Comparison of ENCODE assay signal across 28 cellular contexts in genomic region chr3:62566022-62566557, GRCh38.
A peak's percentile ranks its signal among the peaks of the same experiment; 100 is the strongest.
DNase-seq lines count a peak whose midpoint lies in the region; ATAC-seq and TF ChIP-seq lines count a peak whose summit lies in the region.
"Had no signal": no experiment of that assay in that cellular context is flagged by ENCODE, and none has a peak within 500 bp of the region (broad histone marks: within the 10 kb centered on the region; RNA-seq: fewer than 3 reads in every experiment).

No MANE protein-coding gene starts in this region.

- H3K4me1 ChIP-seq in esophagus squamous epithelium: peaks cover 0 to 9% (median 0%) of the 10 kb centered on the region in 3 donors
- H3K4me1 ChIP-seq in sigmoid colon: no peaks in the 10 kb centered on the region

- ATAC-seq in GM19324 (IDR thresholded peaks at IDR 0.05; ENCODE audit: low FRiP score, unreplicated experiment) (peak; percentile 85), GM21360 (IDR thresholded peaks at IDR 0.05; ENCODE audit: unreplicated experiment) (peak; percentile 72), HG03442 (IDR thresholded peaks at IDR 0.05; ENCODE audit: unreplicated experiment) (peak; percentile 61)
- ATAC-seq: CD8-positive, alpha-beta T cell had no signal

- H3K36me3 ChIP-seq in esophagus squamous epithelium (no peaks in the 10 kb centered on the region), sigmoid colon (no peaks in the 10 kb centered on the region)
- H3K36me3 ChIP-seq: SJSA1 had no signal

- WGBS in esophagus squamous epithelium, 2 donors: 74 to 75% methylated on average over 6 of the region's 6 CpGs
- 60 to 65% methylated on average over 6 of the region's 6 CpGs for WGBS in sigmoid colon, 2 donors

- intact Hi-C loops in esophagus squamous epithelium (cut with DNase I): no loop called here
- intact Hi-C loops in sigmoid colon (cut with DNase I): no loop called here

- TF ChIP-seq CTCF in esophagus squamous epithelium (IDR thresholded peaks at IDR 0.05) (no peak), sigmoid colon (IDR thresholded peaks at IDR 0.05) (no peak)

- TF ChIP-seq EP300 in sigmoid colon (IDR thresholded peaks at IDR 0.05): no peak

- peak; percentile 53 for DNase-seq in RPMI7951 (ENCODE audit: low read depth)
- no peak for DNase-seq in esophagus squamous epithelium (lab: John Stamatoyannopoulos, UW)
- DNase-seq in activated CD4-positive, alpha-beta T cell treated with anti-CD3 and anti-CD28 coated beads, Interleukin-2, amount 50 U/mL, for 1 hour: no peak
- no peak for DNase-seq in AG08395 (ENCODE audit: low spot score)
- DNase-seq in sigmoid colon: no peak
- DNase-seq: CD8-positive, alpha-beta T cell; DMS 273 treated with DMSO at 0.1 percent for 48 hours; DMS79; EL; GDM1; IMR-90; KG1; NCI-H1092 treated with DMSO at 0.1 percent for 48 hours; NCI-H1436; NCI-H187 treated with DMSO at 0.1 percent for 48 hours; NCI-H2171 treated with DMSO at 0.1 percent for 48 hours; NCI-H446; NCI-H524 treated with DMSO at 0.1 percent for 48 hours; NCI-H774; NK-92 treated with Interleukin-12 subunit alpha and Interleukin-12 subunit beta, amount 100 ng/mL, for 24 hours; PC-9; Right ventricle myocardium superior; RPMI8226 had no signal

- no peak for TF ChIP-seq POLR2A in esophagus squamous epithelium (IDR thresholded peaks at IDR 0.05)
- TF ChIP-seq POLR2A in sigmoid colon (IDR thresholded peaks at IDR 0.05): no peak

- no peaks in the 10 kb centered on the region for H3K9me3 ChIP-seq in esophagus squamous epithelium
- no peaks in the 10 kb centered on the region for H3K9me3 ChIP-seq in sigmoid colon
- H3K9me3 ChIP-seq: SJSA1 had no signal

- no peak overlapping the region for H3K4me3 ChIP-seq in esophagus squamous epithelium
- H3K4me3 ChIP-seq in sigmoid colon: no peak overlapping the region
- H3K4me3 ChIP-seq: PC-9, SJSA1 had no signal

- no peak overlapping the region for H3K27ac ChIP-seq in esophagus squamous epithelium
- no peak overlapping the region for H3K27ac ChIP-seq in sigmoid colon
- H3K27ac ChIP-seq: C4-2B, PC-9, SJSA1 had no signal

- H3K27me3 ChIP-seq in esophagus squamous epithelium (peaks cover 0 to 17% (median 0%) of the 10 kb centered on the region in 4 donors), sigmoid colon (no peaks in the 10 kb centered on the region)
- H3K27me3 ChIP-seq: SJSA1 had no signal
